In genomic region chr2:10373931-10374330, GRCh38 we compare ENCODE assay signal across 23 cellular contexts.
A peak's percentile ranks its signal among the peaks of the same experiment; 100 is the strongest.
DNase-seq lines count a peak whose midpoint lies in the region; ATAC-seq and TF ChIP-seq lines count a peak whose summit lies in the region.
"Had no signal": no experiment of that assay in that cellular context is flagged by ENCODE, and none has a peak within 500 bp of the region (broad histone marks: within the 10 kb centered on the region; RNA-seq: fewer than 3 reads in every experiment).

No MANE protein-coding gene starts in this region.

- DNase-seq in DMS79 (lab: John Stamatoyannopoulos, UW) (peak; percentile 57), osteoblast (ENCODE audit: insufficient read length, low spot score, missing footprints) (peak; percentile 48), NCI-H1105 treated with DMSO at 0.1 percent for 48 hours (lab: John Stamatoyannopoulos, UW) (no peak), HAP-1 (ENCODE audit: low spot score in 2 of 2) (no peak)
- DNase-seq: C1 segment of cervical spinal cord, DMS53, H7, HFFc6, MG63, NCI-H1417 treated with DMSO at 0.1 percent for 48 hours, NCI-H187 treated with DMSO at 0.1 percent for 48 hours, NCI-H2107, NCI-H226, NCI-H510A treated with DMSO at 0.1 percent for 48 hours, NCI-H774, OCI-M1, SW 1271 had no signal

- H3K36me3 ChIP-seq in BLaER1 (peaks cover 8% of the 10 kb centered on the region; the same call in 1 of the 2 replicates), osteoblast (ENCODE audit: insufficient read depth, low read length) (no peaks in the 10 kb centered on the region), HAP-1 (replicated peaks) (no peaks in the 10 kb centered on the region)
- H3K36me3 ChIP-seq: SJSA1 had no signal

- peaks cover 91% of the 10 kb centered on the region for H3K4me1 ChIP-seq in BLaER1
- H3K4me1 ChIP-seq in osteoblast (ENCODE audit: insufficient read depth, low read length): no peaks in the 10 kb centered on the region
- peaks cover 6% of the 10 kb centered on the region for H3K4me1 ChIP-seq in HAP-1
- H3K4me1 ChIP-seq: SJSA1 had no signal

- peaks cover 44% of the 10 kb centered on the region for H3K4me1 Mint-ChIP-seq in activated T-helper 17 cell treated with anti-CD3 and anti-CD28 coated beads, Interleukin-2, amount 50 U/mL, for 72 hours

- in situ Hi-C loops in HAP-1 (cut with MboI; ENCODE audit: low sequenced_read_pairs): no loop called here

- H3K79me2 ChIP-seq in osteoblast (ENCODE audit: insufficient read depth, low read length): peaks cover 96% of the 10 kb centered on the region

- H4K20me1 ChIP-seq in BLaER1: peaks cover 91% of the 10 kb centered on the region
- peaks cover 56% of the 10 kb centered on the region for H4K20me1 ChIP-seq in osteoblast (ENCODE audit: insufficient read depth, low read length)

- H3K9ac ChIP-seq in BLaER1: peak overlapping the region; percentile 43; the same call in 1 of the 2 replicates

- H3K9me3 ChIP-seq in BLaER1 (no peaks in the 10 kb centered on the region), osteoblast (ENCODE audit: low read depth, low read length) (no peaks in the 10 kb centered on the region), HAP-1 (no peaks in the 10 kb centered on the region)
- H3K9me3 ChIP-seq: MG63, SJSA1 had no signal

- peak overlapping the region; percentile 54; the same call in 1 of the 2 replicates for H3K27ac ChIP-seq in BLaER1
- no peak overlapping the region for H3K27ac ChIP-seq in osteoblast (ENCODE audit: low read depth, low read length)
- H3K27ac ChIP-seq: SJSA1 had no signal

- ATAC-seq in activated T-helper 17 cell treated with anti-CD3 and anti-CD28 coated beads, Interleukin-2, amount 50 U/mL, for 72 hours (replicated peaks): no peak
- no peak for ATAC-seq in GM19328 (IDR thresholded peaks at IDR 0.05; ENCODE audit: unreplicated experiment)
- ATAC-seq: Right ventricle myocardium inferior had no signal

- no peak for TF ChIP-seq CTCF in osteoblast (IDR thresholded peaks at IDR 0.05; ENCODE audit: extremely low read depth, low read depth, low read length)

- H3K27me3 Mint-ChIP-seq in activated T-helper 17 cell treated with anti-CD3 and anti-CD28 coated beads, Interleukin-2, amount 50 U/mL, for 72 hours: no peaks in the 10 kb centered on the region

- H3K27me3 ChIP-seq in BLaER1 (no peaks in the 10 kb centered on the region), osteoblast (ENCODE audit: insufficient read depth, low read length) (no peaks in the 10 kb centered on the region), HAP-1 (ENCODE audit: low read depth) (no peaks in the 10 kb centered on the region)
- H3K27me3 ChIP-seq: MG63, SJSA1 had no signal

- peak overlapping the region; percentile 66 for H3K4me2 ChIP-seq in BLaER1
- no peak overlapping the region for H3K4me2 ChIP-seq in osteoblast (ENCODE audit: insufficient read depth, low read length)

- no peak overlapping the region for H2AFZ ChIP-seq in osteoblast (ENCODE audit: low read length)

- no peak overlapping the region for H3K4me3 Mint-ChIP-seq in activated T-helper 17 cell treated with anti-CD3 and anti-CD28 coated beads, Interleukin-2, amount 50 U/mL, for 72 hours
- H3K4me3 Mint-ChIP-seq: HFFc6 had no signal

- H3K4me3 ChIP-seq in BLaER1 (no peak overlapping the region), osteoblast (ENCODE audit: insufficient read depth, low read length) (no peak overlapping the region), HAP-1 (no peak overlapping the region)
- H3K4me3 ChIP-seq: K562, MG63, SJSA1 had no signal

- no peaks in the 10 kb centered on the region for H3K9me3 Mint-ChIP-seq in activated T-helper 17 cell treated with anti-CD3 and anti-CD28 coated beads, Interleukin-2, amount 50 U/mL, for 72 hours
- H3K9me3 Mint-ChIP-seq: HFFc6 had no signal

- H3K36me3 Mint-ChIP-seq in activated T-helper 17 cell treated with anti-CD3 and anti-CD28 coated beads, Interleukin-2, amount 50 U/mL, for 72 hours (ENCODE audit: low read depth): peaks cover 23% of the 10 kb centered on the region

- peak overlapping the region; percentile 83 for H3K27ac Mint-ChIP-seq in activated T-helper 17 cell treated with anti-CD3 and anti-CD28 coated beads, Interleukin-2, amount 50 U/mL, for 72 hours
- H3K27ac Mint-ChIP-seq: HFFc6 had no signal

Comparison
In these comparisons a context has a peak if more than half of its experiments do, and no peak if none do; other contexts are left out.
1. DNase-seq: peak in DMS79 (single experiment) and osteoblast (single experiment); none in NCI-H1105 treated with DMSO at 0.1 percent for 48 hours (single experiment) and HAP-1 (0 of 2).